7 cellular contexts compared by ENCODE assay signal in the genomic region with DNA sequence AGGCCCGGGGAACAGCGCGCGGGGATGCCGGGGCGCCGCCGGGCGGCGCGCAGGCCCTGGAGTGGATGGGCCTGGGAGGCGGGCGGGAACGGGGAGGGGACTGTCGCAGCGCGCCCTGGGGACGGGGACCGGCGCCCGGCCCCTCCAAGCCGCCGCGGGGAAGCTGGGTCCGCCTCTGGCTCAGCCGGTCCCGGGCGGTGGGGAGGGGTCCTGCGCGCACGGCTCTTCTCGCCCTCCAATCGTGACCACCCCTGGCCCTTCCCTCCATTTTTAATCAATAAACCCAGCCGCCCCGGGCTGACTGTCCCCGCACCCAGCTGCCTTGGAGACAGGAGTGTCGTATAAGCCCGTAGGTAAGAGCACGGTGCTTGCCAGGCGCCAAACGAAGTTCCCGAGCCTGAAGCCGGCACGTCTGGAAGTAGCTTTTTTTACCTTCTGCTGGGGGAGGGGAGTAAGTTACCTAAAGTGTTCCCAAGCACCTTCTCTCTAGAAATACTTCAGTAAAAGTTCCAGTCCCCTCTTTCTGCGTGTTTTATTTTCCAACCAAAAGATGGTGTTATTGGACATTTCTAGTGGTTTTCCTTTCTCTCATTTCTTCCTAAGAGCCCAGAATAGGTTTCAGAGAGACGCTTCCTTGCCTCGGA. TPM values are rescaled to one million over a fixed set of nuclear protein-coding genes. Genes with fewer than 3 reads are reported as not detected.
DNase-seq lines count a peak whose midpoint lies in the region; ATAC-seq, FAIRE-seq and TF ChIP-seq lines count a peak whose summit lies in the region.

No MANE protein-coding gene starts in this region.

- peak overlapping the region; percentile 86 for H3K27ac ChIP-seq in duodenal mucosa (ENCODE audit: low read depth, low read length)
- H3K27ac ChIP-seq in lung (ENCODE audit: low read depth in 1 of 2, low read length in 1 of 2), result peak overlapping the region; percentile 86 to 96

- peaks cover 9% of the 10 kb centered on the region for H3K36me3 Mint-ChIP-seq in WTC11

- H3K4me1 ChIP-seq in duodenal mucosa (ENCODE audit: control insufficient read depth in 1 of 2, insufficient read depth in 2 of 2, low read length in 2 of 2), result peaks cover 44 to 50% of the 10 kb centered on the region in 2 donors
- peaks cover 0 to 24% of the 10 kb centered on the region in 2 donors for H3K4me1 ChIP-seq in lung (ENCODE audit: control insufficient read depth in 2 of 2, insufficient read depth in 2 of 2, low read length in 2 of 2)

- H3K4me3 Mint-ChIP-seq in WTC11, result peak overlapping the region; percentile 83

- POLR2A ChIA-PET in WTC11 (lab: Charles Lee), result interaction anchor here (0.5 to 2.4 kb wide), 4 partner anchors 38 to 1914 kb away, joined by 3 to 24 read pairs (median 3); a partner anchor contains a TSS

- H3K9me3 ChIP-seq in duodenal mucosa (ENCODE audit: control insufficient read depth in 1 of 2, low read length in 2 of 2), result no peaks in the 10 kb centered on the region
- no peaks in the 10 kb centered on the region for H3K9me3 ChIP-seq in lung (ENCODE audit: control insufficient read depth in 2 of 2, insufficient read depth in 1 of 2, low read length in 1 of 2)

- H3K27me3 ChIP-seq in duodenal mucosa (ENCODE audit: control insufficient read depth in 1 of 2, insufficient read depth in 2 of 2, low read length in 2 of 2) (no peaks in the 10 kb centered on the region), lung (ENCODE audit: control insufficient read depth, insufficient read depth) (no peaks in the 10 kb centered on the region)

- H3K9ac ChIP-seq in duodenal mucosa (ENCODE audit: low read depth in 1 of 2, low read length in 2 of 2), result peak overlapping the region; percentile 51 to 72

- CTCF ChIA-PET in WTC11 (lab: Charles Lee), result interaction anchor here (1.1 to 1.7 kb wide), 5 partner anchors 40 to 90 kb away, joined by 4 to 11 read pairs (median 4); a partner anchor contains a TSS

- H3K4me1 Mint-ChIP-seq in WTC11, result peaks cover 50% of the 10 kb centered on the region

- no peak for FAIRE-seq in GM12892 (lab: Jason Lieb, UNC)

- peaks cover 0 to 4% of the 10 kb centered on the region in 2 donors for H3K36me3 ChIP-seq in duodenal mucosa (ENCODE audit: control insufficient read depth in 1 of 2, insufficient read depth in 2 of 2, low read length in 2 of 2)
- H3K36me3 ChIP-seq in lung (ENCODE audit: control insufficient read depth in 2 of 2, insufficient read depth in 2 of 2, low read length in 2 of 2), result no peaks in the 10 kb centered on the region

- H3K27me3 Mint-ChIP-seq in WTC11 (ENCODE audit: low read depth), result no peaks in the 10 kb centered on the region

- H3K9me3 Mint-ChIP-seq in WTC11, result no peaks in the 10 kb centered on the region; the same call in 1 of the 2 replicates

- ATAC-seq in HG02623 (IDR thresholded peaks at IDR 0.05; ENCODE audit: unreplicated experiment) (peak; percentile 33), WTC11 (peak; percentile 59), lung (ENCODE audit: insufficient read depth, low FRiP score) (peak; percentile 14)

- WGBS in lung, 2 donors, result 0% methylated on average over 31 to 47 of the region's 47 CpGs

- DNase-seq in GM12892 (ENCODE audit: insufficient read length) (peak; percentile 59), NCI-H1105 treated with DMSO at 0.1 percent for 48 hours (lab: John Stamatoyannopoulos, UW) (peak; percentile 80), WTC11 (ENCODE audit: low spot score) (peak; percentile 74), lung (ENCODE audit: low spot score) (peak; percentile 57)
- DNase-seq in stimulated activated CD8-positive, alpha-beta memory T cell treated with anti-CD3 and anti-CD28 coated beads, Interleukin-2, amount 100 ng/mL, for 48 hours (ENCODE audit: low read depth in 2 of 2), result peak; percentile 20 to 27

- no peak for TF ChIP-seq CTCF in WTC11 (IDR thresholded peaks at IDR 0.05)
- no peak for TF ChIP-seq CTCF in lung (IDR thresholded peaks at IDR 0.05; ENCODE audit: control extremely low read depth, extremely low read depth)

- H3K27ac Mint-ChIP-seq in WTC11, result peak overlapping the region; percentile 95

- H3K4me3 ChIP-seq in duodenal mucosa (ENCODE audit: low read depth in 1 of 2, low read length in 2 of 2) (peak overlapping the region; percentile 60 to 76), lung (peak overlapping the region; percentile 55)

- TF ChIP-seq POLR2A in GM12892 (IDR thresholded peaks at IDR 0.05; ENCODE audit: low read depth, low read length), result no peak

TF ChIP-seq in WTC11, 78 proteins besides CTCF, POLR2A, EP300 and RAD21:
- TF ChIP-seq FOXP1 (CRISPR knock-in tag; IDR thresholded peaks at IDR 0.05; ENCODE audit: borderline replicate concordance) (0 out of 2 replicates have a peak, but pooled peaks have one; percentile 6), GABPB1 (CRISPR knock-in tag; IDR thresholded peaks at IDR 0.05) (peak; percentile 36), EMX1 (CRISPR knock-in tag; IDR thresholded peaks at IDR 0.05) (0 out of 2 replicates have a peak, but pooled peaks have one; percentile 5), RORB (CRISPR knock-in tag; IDR thresholded peaks at IDR 0.05) (peak; percentile 65; the same call in 1 of the 2 replicates), NR2C2 (CRISPR knock-in tag; IDR thresholded peaks at IDR 0.05) (0 out of 2 replicates have a peak, but pooled peaks have one; percentile 23)
- TF ChIP-seq, protein P1, sequence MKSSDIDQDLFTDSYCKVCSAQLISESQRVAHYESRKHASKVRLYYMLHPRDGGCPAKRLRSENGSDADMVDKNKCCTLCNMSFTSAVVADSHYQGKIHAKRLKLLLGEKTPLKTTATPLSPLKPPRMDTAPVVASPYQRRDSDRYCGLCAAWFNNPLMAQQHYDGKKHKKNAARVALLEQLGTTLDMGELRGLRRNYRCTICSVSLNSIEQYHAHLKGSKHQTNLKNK (CRISPR knock-in tag; IDR thresholded peaks at IDR 0.05), result no peak
- TF ChIP-seq, protein P2, sequence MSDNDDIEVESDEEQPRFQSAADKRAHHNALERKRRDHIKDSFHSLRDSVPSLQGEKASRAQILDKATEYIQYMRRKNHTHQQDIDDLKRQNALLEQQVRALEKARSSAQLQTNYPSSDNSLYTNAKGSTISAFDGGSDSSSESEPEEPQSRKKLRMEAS (CRISPR knock-in tag; IDR thresholded peaks at IDR 0.05), result 0 out of 2 replicates have a peak, but pooled peaks have one; percentile 39
- TF ChIP-seq, protein P3, sequence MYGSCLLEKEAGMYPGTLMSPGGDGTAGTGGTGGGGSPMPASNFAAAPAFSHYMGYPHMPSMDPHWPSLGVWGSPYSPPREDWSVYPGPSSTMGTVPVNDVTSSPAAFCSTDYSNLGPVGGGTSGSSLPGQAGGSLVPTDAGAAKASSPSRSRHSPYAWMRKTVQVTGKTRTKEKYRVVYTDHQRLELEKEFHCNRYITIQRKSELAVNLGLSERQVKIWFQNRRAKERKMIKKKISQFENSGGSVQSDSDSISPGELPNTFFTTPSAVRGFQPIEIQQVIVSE (CRISPR knock-in tag; IDR thresholded peaks at IDR 0.05; ENCODE audit: borderline replicate concordance), result no peak

RNA-seq across cellular contexts. Expression of a gene that starts 0.8 kb away (rescaled TPM):
- polyA plus RNA-seq in GM12892 (2012; ENCODE audit: missing spikeins), result 7.8 TPM
- total RNA-seq in WTC11 (2021), result 31.0 to 34.4 TPM (median 33.7 TPM) in 3 replicates
- 10 to 100 TPM; 14.6 to 20.3 TPM for total RNA-seq in lung
- polyA plus RNA-seq in lung, result 1 to 10 TPM; 5.4 to 7.3 TPM

RNA-seq across cellular contexts. Expression of a gene that starts 55.8 kb away (rescaled TPM):
- polyA plus RNA-seq in GM12892 (2012; ENCODE audit: missing spikeins), result 29.3 TPM
- total RNA-seq in WTC11 (2021) (67.4 to 73.5 TPM (median 69.7 TPM) in 3 replicates), lung (10 to 100 TPM; 31.7 to 41.7 TPM)
- polyA plus RNA-seq in lung, result 10 to 100 TPM; 16.4 to 24.0 TPM

Comparison
In these comparisons a context has a peak if more than half of its experiments do, and no peak if none do; other contexts are left out.
1. Peak in every context shown above with its lines: DNase-seq, ATAC-seq, H3K4me3 ChIP-seq and H3K27ac ChIP-seq.
2. DNase-seq: peak in every context shown above with its lines; median percentile 80 in NCI-H1105 treated with DMSO at 0.1 percent for 48 hours; 74 in WTC11; 59 in GM12892; 57 in lung; 24 in stimulated activated CD8-positive, alpha-beta memory T cell treated with anti-CD3 and anti-CD28 coated beads, Interleukin-2, amount 100 ng/mL, for 48 hours.